ENCODE assay signal across 1 cellular context in genomic region chr2:111896007-111896406, GRCh38.
TF ChIP-seq lines count a peak whose summit lies in the region.

No MANE protein-coding gene starts in this region.

TF ChIP-seq in GM23338, 12 proteins besides CTCF, POLR2A, EP300 and RAD21 (continued from another document):
- TF ChIP-seq ZNF462 (CRISPR knock-in tag; IDR thresholded peaks at IDR 0.05) (no peak), NANOG (IDR thresholded peaks at IDR 0.05; ENCODE audit: borderline replicate concordance) (no peak), ZNF114 (CRISPR knock-in tag; IDR thresholded peaks at IDR 0.05) (no peak), CREB1 (CRISPR knock-in tag; IDR thresholded peaks at IDR 0.05; ENCODE audit: low read depth) (no peak), JUNB (IDR thresholded peaks at IDR 0.05; ENCODE audit: unreplicated experiment) (no peak), REST (IDR thresholded peaks at IDR 0.05; ENCODE audit: unreplicated experiment) (no peak), EZH2 (IDR thresholded peaks at IDR 0.05; ENCODE audit: low read depth, unreplicated experiment) (no peak), POLR2AphosphoS5 (IDR thresholded peaks at IDR 0.05; ENCODE audit: low read depth) (no peak), STAT1 (IDR thresholded peaks at IDR 0.05; ENCODE audit: unreplicated experiment) (no peak), EZH2phosphoT487 (IDR thresholded peaks at IDR 0.05; ENCODE audit: unreplicated experiment) (no peak), ETS1 (IDR thresholded peaks at IDR 0.05) (no peak)
